In genomic region chr13:108193806-108194205, GRCh38 we compare ENCODE assay signal across 13 cellular contexts.
A peak's percentile ranks its signal among the peaks of the same experiment; 100 is the strongest.
DNase-seq lines count a peak whose midpoint lies in the region; ATAC-seq and TF ChIP-seq lines count a peak whose summit lies in the region.
"Had no signal": no experiment of that assay in that cellular context is flagged by ENCODE, and none has a peak within 500 bp of the region (broad histone marks: within the 10 kb centered on the region; RNA-seq: fewer than 3 reads in every experiment).

No MANE protein-coding gene starts in this region.

- no peak for TF ChIP-seq CTCF in RWPE1 (conservative IDR thresholded peaks at IDR 0.05; ENCODE audit: low read depth)

- CTCF ChIA-PET in RWPE1 (lab: Yijun Ruan, JAX) = interaction anchor here (0.5 kb wide), 1 partner anchor 35 kb away, joined by 3 read pairs; no protein-coding TSS in a partner anchor

- DNase-seq in HCEC 1CT (peak; percentile 15), RWPE1 (ENCODE audit: low spot score) (peak; percentile 55), epithelial cell of prostate (ENCODE audit: low read depth, low spot score) (no peak), OCI-M1 (lab: John Stamatoyannopoulos, UW) (no peak), NCI-H526 treated with DMSO at 0.1 percent for 48 hours (lab: John Stamatoyannopoulos, UW) (no peak)
- DNase-seq in activated CD4-positive, alpha-beta T cell treated with anti-CD3 and anti-CD28 coated beads for 4 hours = no peak
- DNase-seq: C1 segment of cervical spinal cord; CD4-positive, alpha-beta T cell; DMS79; GOT3; HFFc6 had no signal

- POLR2A ChIA-PET in RWPE1 (lab: Yijun Ruan, JAX; ENCODE audit: low non-redundant PET) = no interaction called here

- ATAC-seq in HG02588 (IDR thresholded peaks at IDR 0.05; ENCODE audit: unreplicated experiment) = no peak
- ATAC-seq: GM12878 had no signal

- H3K27ac ChIP-seq in RWPE1 (no peak overlapping the region), epithelial cell of prostate (peak overlapping the region; percentile 87)

Comparison
In these comparisons a context has a peak if more than half of its experiments do, and no peak if none do; other contexts are left out.
1. DNase-seq: peak in HCEC 1CT (single experiment) and RWPE1 (single experiment); none in epithelial cell of prostate (single experiment), OCI-M1 (single experiment), NCI-H526 treated with DMSO at 0.1 percent for 48 hours (single experiment) and activated CD4-positive, alpha-beta T cell treated with anti-CD3 and anti-CD28 coated beads for 4 hours (0 of 2).